ENCODE assay signal across 14 cellular contexts in genomic region chr1:17668195-17668594, GRCh38.
A peak's percentile ranks its signal among the peaks of the same experiment; 100 is the strongest.
DNase-seq lines count a peak whose midpoint lies in the region; ATAC-seq and TF ChIP-seq lines count a peak whose summit lies in the region.
"Had no signal": no experiment of that assay in that cellular context is flagged by ENCODE, and none has a peak within 500 bp of the region (broad histone marks: within the 10 kb centered on the region; RNA-seq: fewer than 3 reads in every experiment).

No MANE protein-coding gene starts in this region.

- no peak overlapping the region for H2AFZ ChIP-seq in neural progenitor cell (replicated peaks)

- CTCF ChIA-PET in WTC11 (lab: Charles Lee) = interaction anchor here (0.7 to 1.6 kb wide), 2 partner anchors 16 to 28 kb away, joined by 3 to 6 read pairs; no protein-coding TSS in a partner anchor

- no peak for TF ChIP-seq CTCF in WTC11 (IDR thresholded peaks at IDR 0.05)
- TF ChIP-seq CTCF in glutamatergic neuron (IDR thresholded peaks at IDR 0.05; ENCODE audit: partially characterized antibody, unreplicated experiment) = no peak
- TF ChIP-seq CTCF in neural progenitor cell (IDR thresholded peaks at IDR 0.05) = no peak

- H3K27me3 Mint-ChIP-seq in WTC11 (ENCODE audit: low read depth) (no peaks in the 10 kb centered on the region), glutamatergic neuron (ENCODE audit: unreplicated experiment) (peaks cover 21% of the 10 kb centered on the region), neural progenitor cell (ENCODE audit: insufficient read depth, low read depth) (peaks cover 2% of the 10 kb centered on the region)
- H3K27me3 Mint-ChIP-seq: CD4-positive, alpha-beta memory T cell had no signal

- H3K9ac ChIP-seq in neural progenitor cell = no peak overlapping the region

- no peaks in the 10 kb centered on the region for H3K27me3 ChIP-seq in neural progenitor cell

- peaks cover 23% of the 10 kb centered on the region for H4K20me1 ChIP-seq in neural progenitor cell (ENCODE audit: low read depth)

- peaks cover 25% of the 10 kb centered on the region for H3K36me3 Mint-ChIP-seq in WTC11
- H3K36me3 Mint-ChIP-seq in glutamatergic neuron (ENCODE audit: unreplicated experiment) = no peaks in the 10 kb centered on the region
- H3K36me3 Mint-ChIP-seq in neural progenitor cell = peaks cover 14% of the 10 kb centered on the region
- H3K36me3 Mint-ChIP-seq: CD4-positive, alpha-beta memory T cell had no signal

- H3K27ac ChIP-seq in neural progenitor cell = peak overlapping the region; percentile 63

- H3K4me2 ChIP-seq in neural progenitor cell = no peak overlapping the region

- peaks cover 24% of the 10 kb centered on the region for H3K4me1 ChIP-seq in neural progenitor cell

- H3K79me2 ChIP-seq in neural progenitor cell (ENCODE audit: low read depth) = no peaks in the 10 kb centered on the region

- POLR2A ChIA-PET in WTC11 (lab: Charles Lee) = no interaction called here

- no peaks in the 10 kb centered on the region for H3K36me3 ChIP-seq in neural progenitor cell
- H3K36me3 ChIP-seq: HAP-1 had no signal

- H3K4me3 Mint-ChIP-seq in WTC11 (no peak overlapping the region), glutamatergic neuron (ENCODE audit: unreplicated experiment) (peak overlapping the region; percentile 20), neural progenitor cell (peak overlapping the region; percentile 27)
- H3K4me3 Mint-ChIP-seq: CD4-positive, alpha-beta memory T cell; HFFc6 had no signal

- peaks cover 5% of the 10 kb centered on the region for H3F3A ChIP-seq in neural progenitor cell (ENCODE audit: low read depth)

- H3K4me3 ChIP-seq in neural progenitor cell = no peak overlapping the region
- H3K4me3 ChIP-seq: HAP-1 had no signal

- H3K4me1 Mint-ChIP-seq in WTC11 = peaks cover 32% of the 10 kb centered on the region
- H3K4me1 Mint-ChIP-seq in glutamatergic neuron (ENCODE audit: low read depth, unreplicated experiment) = peaks cover 41% of the 10 kb centered on the region
- H3K4me1 Mint-ChIP-seq in neural progenitor cell = peaks cover 51% of the 10 kb centered on the region
- H3K4me1 Mint-ChIP-seq: CD4-positive, alpha-beta memory T cell had no signal

- ATAC-seq in WTC11 = no peak

- no peaks in the 10 kb centered on the region for H3K9me3 ChIP-seq in neural progenitor cell (ENCODE audit: low read depth)
- H3K9me3 ChIP-seq: HAP-1 had no signal

- DNase-seq in WTC11 (ENCODE audit: low spot score) (no peak), glutamatergic neuron (no peak), neural progenitor cell (ENCODE audit: low spot score) (no peak), hypothalamus (lab: John Stamatoyannopoulos, UW) (no peak), NCI-H1436 (lab: John Stamatoyannopoulos, UW) (no peak), NK-92 (lab: John Stamatoyannopoulos, UW; ENCODE audit: unreplicated experiment) (no peak), NCI-H82 treated with DMSO at 0.1 percent for 48 hours (lab: John Stamatoyannopoulos, UW; ENCODE audit: unreplicated experiment) (no peak)
- DNase-seq: Calu3; CD4-positive, alpha-beta memory T cell; COR-L47; DND-41; GOT3; HFFc6 had no signal

- H3K9me3 Mint-ChIP-seq in WTC11 (peaks cover 8% of the 10 kb centered on the region; the same call in 1 of the 2 replicates), glutamatergic neuron (ENCODE audit: unreplicated experiment) (peaks cover 20% of the 10 kb centered on the region), neural progenitor cell (no peaks in the 10 kb centered on the region)
- H3K9me3 Mint-ChIP-seq: CD4-positive, alpha-beta memory T cell; HFFc6 had no signal

- H3K27ac Mint-ChIP-seq in WTC11 (peak overlapping the region; percentile 46; the same call in 1 of the 2 replicates), glutamatergic neuron (ENCODE audit: unreplicated experiment) (no peak overlapping the region), neural progenitor cell (peak overlapping the region; percentile 95)
- H3K27ac Mint-ChIP-seq: CD4-positive, alpha-beta memory T cell; HFFc6 had no signal

TF ChIP-seq in WTC11, 78 proteins besides CTCF, POLR2A, EP300 and RAD21:
- no peak for TF ChIP-seq HMGA2 (CRISPR knock-in tag; IDR thresholded peaks at IDR 0.05)
- TF ChIP-seq CDX4 (CRISPR knock-in tag; IDR thresholded peaks at IDR 0.05; ENCODE audit: borderline replicate concordance) = no peak
- no peak for TF ChIP-seq IRF2 (CRISPR knock-in tag; IDR thresholded peaks at IDR 0.05; ENCODE audit: borderline replicate concordance, low read depth)
- no peak for TF ChIP-seq ZNF232 (CRISPR knock-in tag; IDR thresholded peaks at IDR 0.05)
- TF ChIP-seq, protein P1, sequence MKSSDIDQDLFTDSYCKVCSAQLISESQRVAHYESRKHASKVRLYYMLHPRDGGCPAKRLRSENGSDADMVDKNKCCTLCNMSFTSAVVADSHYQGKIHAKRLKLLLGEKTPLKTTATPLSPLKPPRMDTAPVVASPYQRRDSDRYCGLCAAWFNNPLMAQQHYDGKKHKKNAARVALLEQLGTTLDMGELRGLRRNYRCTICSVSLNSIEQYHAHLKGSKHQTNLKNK (CRISPR knock-in tag; IDR thresholded peaks at IDR 0.05) = no peak
TF ChIP-seq in WTC11: peak in this region for 0.
